13 cellular contexts compared by ENCODE assay signal in the genomic region with DNA sequence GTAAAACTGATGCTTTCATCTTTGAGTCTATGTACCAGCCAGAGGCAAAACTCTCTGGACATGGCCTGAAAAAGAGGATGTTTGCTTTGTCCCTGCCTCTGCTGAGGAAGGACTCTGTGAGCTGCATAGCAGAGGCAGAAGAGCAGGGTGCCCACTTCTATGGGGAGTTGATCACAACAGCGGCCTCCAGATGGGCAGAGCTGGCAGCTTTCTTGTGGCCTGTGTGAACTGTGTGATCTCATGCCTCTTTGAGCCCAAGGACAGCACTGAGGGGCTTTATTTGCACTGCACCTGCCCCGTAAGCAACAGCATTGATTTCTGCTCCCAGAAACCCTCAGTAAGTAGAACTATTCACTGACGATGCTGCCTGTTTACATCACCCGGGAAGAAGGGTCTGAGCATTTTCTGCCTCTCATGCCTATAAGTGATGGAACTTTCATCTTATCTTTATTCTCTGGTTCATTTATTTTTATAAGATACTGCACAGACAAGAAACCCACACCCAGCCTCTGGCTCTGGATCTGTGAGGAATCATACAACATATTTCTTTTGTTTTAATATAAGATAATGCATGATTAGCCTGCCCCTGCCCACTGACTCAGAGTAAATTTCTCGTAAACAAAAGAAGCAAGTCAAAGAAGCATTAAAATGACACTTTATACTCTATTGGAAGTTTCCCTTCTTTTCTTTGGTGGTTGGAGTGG.
"Had no signal": no experiment of that assay in that cellular context is flagged by ENCODE, and none has a peak within 500 bp of the region (broad histone marks: within the 10 kb centered on the region; RNA-seq: fewer than 3 reads in every experiment).

No MANE protein-coding gene starts in this region.

- H3K27ac ChIP-seq: body of pancreas, epithelial cell of prostate, sigmoid colon, spleen, thoracic aorta, upper lobe of right lung had no signal

- DNase-seq: activated CD4-positive, CD25-positive, alpha-beta regulatory T cell treated with anti-CD3 and anti-CD28 coated beads, Interleukin-2, amount 50 U/mL, for 72 hours; activated naive CD4-positive, alpha-beta T cell treated with Interleukin-2 at 50 U/mL for 16 hours; activated T-cell treated with anti-CD3 and anti-CD28 coated beads for 4 hours; body of pancreas; islet precursor cell; naive thymus-derived CD8-positive, alpha-beta T cell; occipital lobe; sigmoid colon; spleen; upper lobe of right lung had no signal

- H3K4me1 ChIP-seq: body of pancreas, sigmoid colon, spleen, upper lobe of right lung had no signal

- H3K27me3 ChIP-seq: body of pancreas, sigmoid colon had no signal

- H3K36me3 ChIP-seq: sigmoid colon, spleen, thoracic aorta, upper lobe of right lung had no signal

- ATAC-seq: body of pancreas; left lobe of liver; naive thymus-derived CD8-positive, alpha-beta T cell; upper lobe of right lung had no signal

- H3K9me3 ChIP-seq: body of pancreas, sigmoid colon, thoracic aorta, upper lobe of right lung had no signal

- H3K4me3 ChIP-seq: body of pancreas, sigmoid colon, spleen, thoracic aorta, upper lobe of right lung had no signal
